11 cellular contexts compared by ENCODE assay signal in the genomic region with DNA sequence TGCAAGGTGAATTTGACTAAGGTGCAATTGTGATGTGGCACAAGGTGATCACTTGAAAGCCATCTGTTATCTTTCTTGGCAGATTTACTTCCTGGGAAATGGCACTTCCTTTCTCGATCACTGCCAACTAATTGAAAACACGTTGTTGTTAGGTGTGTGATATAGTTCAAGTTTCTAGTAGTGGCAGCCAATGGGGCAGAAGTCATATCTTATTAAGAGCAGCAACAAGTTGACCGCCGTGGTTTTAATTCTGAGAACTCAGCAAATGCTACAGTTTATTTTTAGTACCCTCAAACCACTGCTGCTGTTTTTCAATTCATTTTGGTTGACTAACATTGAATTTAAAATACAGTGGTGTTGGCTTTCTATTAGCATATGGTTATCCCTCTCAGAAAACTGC. TPM values are rescaled to one million over a fixed set of nuclear protein-coding genes. Genes with fewer than 3 reads are reported as not detected.
DNase-seq lines count a peak whose midpoint lies in the region; ATAC-seq and TF ChIP-seq lines count a peak whose summit lies in the region.
"Had no signal": no experiment of that assay in that cellular context is flagged by ENCODE, and none has a peak within 500 bp of the region (broad histone marks: within the 10 kb centered on the region; RNA-seq: fewer than 3 reads in every experiment).

No MANE protein-coding gene starts in this region.

- TF ChIP-seq CTCF in HEK293 (tag by site-specific recombination; IDR thresholded peaks at IDR 0.05), result no peak
- no peak for TF ChIP-seq CTCF in natural killer cell (IDR thresholded peaks at IDR 0.05)
- no peak for TF ChIP-seq CTCF in GM13976 (IDR thresholded peaks at IDR 0.05; ENCODE audit: borderline replicate concordance, control extremely low read depth, extremely low read depth, insufficient read depth, missing control alignments)

- H3K27me3 Mint-ChIP-seq in CD8-positive, alpha-beta memory T cell, result peaks cover 0 to 4% of the 10 kb centered on the region in 2 donors
- H3K27me3 Mint-ChIP-seq in activated naive CD8-positive, alpha-beta T cell treated with anti-CD3 and anti-CD28 coated beads, Interleukin-2, amount 10 ng/mL, durations not matched to agents 7 days and 5 days, result peaks cover 75% of the 10 kb centered on the region
- H3K27me3 Mint-ChIP-seq in natural killer cell (ENCODE audit: low read depth in 2 of 2), result peaks cover 0 to 8% of the 10 kb centered on the region in 2 donors

- H3K27ac Mint-ChIP-seq in CD8-positive, alpha-beta memory T cell, result peak overlapping the region; percentile 81 to 96 (median 91)
- no peak overlapping the region for H3K27ac Mint-ChIP-seq in activated naive CD8-positive, alpha-beta T cell treated with anti-CD3 and anti-CD28 coated beads, Interleukin-2, amount 10 ng/mL, durations not matched to agents 7 days and 5 days
- peak overlapping the region; percentile 88 to 92 for H3K27ac Mint-ChIP-seq in natural killer cell

- no peaks in the 10 kb centered on the region for H3K27me3 ChIP-seq in CD8-positive, alpha-beta memory T cell (ENCODE audit: insufficient read depth, low read length, poor library complexity, severe bottlenecking)

- H3K4me1 Mint-ChIP-seq in CD8-positive, alpha-beta memory T cell, result peaks cover 41 to 69% (median 43%) of the 10 kb centered on the region in 3 donors
- peaks cover 19% of the 10 kb centered on the region for H3K4me1 Mint-ChIP-seq in activated naive CD8-positive, alpha-beta T cell treated with anti-CD3 and anti-CD28 coated beads, Interleukin-2, amount 10 ng/mL, durations not matched to agents 7 days and 5 days
- H3K4me1 Mint-ChIP-seq in natural killer cell, result peaks cover 39 to 52% of the 10 kb centered on the region in 2 donors

- H3K4me3 Mint-ChIP-seq in CD8-positive, alpha-beta memory T cell, result peak overlapping the region; percentile 93 to 99 (median 95)
- peak overlapping the region; percentile 92 for H3K4me3 Mint-ChIP-seq in activated naive CD8-positive, alpha-beta T cell treated with anti-CD3 and anti-CD28 coated beads, Interleukin-2, amount 10 ng/mL, durations not matched to agents 7 days and 5 days
- H3K4me3 Mint-ChIP-seq in natural killer cell, result peak overlapping the region; percentile 93
- H3K4me3 Mint-ChIP-seq: stimulated activated memory B cell treated with anti-CD40 and anti-IgM and Interleukin-4, amounts not matched to agents 10 μg/mL and 1 μg/mL and 100 μg/mL, for 72 hours had no signal

- H3K4me1 ChIP-seq in CD8-positive, alpha-beta memory T cell (ENCODE audit: insufficient read depth, low read length), result peaks cover 17% of the 10 kb centered on the region
- H3K4me1 ChIP-seq in HEK293 (ENCODE audit: control insufficient read depth, insufficient read depth, low read length), result peaks cover 5% of the 10 kb centered on the region; the same call in 1 of the 2 replicates

- H3K27ac ChIP-seq in CD8-positive, alpha-beta memory T cell (ENCODE audit: low read depth, low read length), result peak overlapping the region; percentile 54
- H3K27ac ChIP-seq in HEK293 (ENCODE audit: extremely low read depth, low read depth, low read length), result no peak overlapping the region
- H3K27ac ChIP-seq: GM23248 had no signal

- DNase-seq in CD8-positive, alpha-beta memory T cell, result peak in 1 of 5 donors; percentile 37
- DNase-seq in activated naive CD8-positive, alpha-beta T cell treated with anti-CD3 and anti-CD28 coated beads, Interleukin-2, amount 10 ng/mL, durations not matched to agents 7 days and 5 days, result no peak
- no peak for DNase-seq in natural killer cell
- DNase-seq in nucleus accumbens (lab: John Stamatoyannopoulos, UW), result no peak
- DNase-seq in activated effector memory CD4-positive, alpha-beta T cell treated with Interleukin-2 at 50 U/mL for 16 hours, result no peak
- DNase-seq in GM13976 (ENCODE audit: low spot score), result no peak
- DNase-seq: activated naive CD4-positive, alpha-beta T cell treated with anti-CD3 and anti-CD28 coated beads, Interleukin-2, amount 50 U/mL, for 16 hours; GM23248; hippocampal formation had no signal

- no peaks in the 10 kb centered on the region for H3K9me3 ChIP-seq in CD8-positive, alpha-beta memory T cell (ENCODE audit: low read length)
- no peaks in the 10 kb centered on the region for H3K9me3 ChIP-seq in HEK293 (ENCODE audit: control insufficient read depth, insufficient read depth, low read depth, low read length)

- H3K36me3 Mint-ChIP-seq in CD8-positive, alpha-beta memory T cell, result peaks cover 0 to 8% (median 0%) of the 10 kb centered on the region in 3 donors
- H3K36me3 Mint-ChIP-seq in activated naive CD8-positive, alpha-beta T cell treated with anti-CD3 and anti-CD28 coated beads, Interleukin-2, amount 10 ng/mL, durations not matched to agents 7 days and 5 days, result no peaks in the 10 kb centered on the region
- no peaks in the 10 kb centered on the region for H3K36me3 Mint-ChIP-seq in natural killer cell
- H3K36me3 Mint-ChIP-seq: stimulated activated memory B cell treated with anti-CD40 and anti-IgM and Interleukin-4, amounts not matched to agents 10 μg/mL and 1 μg/mL and 100 μg/mL, for 72 hours had no signal

- CTCF ChIA-PET in CD8-positive, alpha-beta memory T cell (lab: Charles Lee), result interaction anchor here (2.4 kb wide), 1 partner anchor 213 kb away, joined by 13 read pairs; no protein-coding TSS in a partner anchor
- CTCF ChIA-PET in HEK293 (lab: Yijun Ruan, JAX), result interaction anchor here (0.8 to 1.4 kb wide), 3 partner anchors 141 to 1990 kb away, joined by 3 to 10 read pairs (median 4); no protein-coding TSS in a partner anchor

- H3K4me3 ChIP-seq in CD8-positive, alpha-beta memory T cell (ENCODE audit: low read length), result peak overlapping the region; percentile 67
- no peak overlapping the region for H3K4me3 ChIP-seq in HEK293 (ENCODE audit: low read depth, low read length)

- intact Hi-C loops in natural killer cell (cut with micrococcal nuclease), result loop anchor here (1.0 to 5.0 kb wide), 4 partner anchors 48 to 159 kb away; no protein-coding TSS in a partner anchor

- in situ Hi-C loops in GM13976 (cut with MboI; ENCODE audit: low sequenced_read_pairs, unreplicated experiment), result no loop called here

- no peaks in the 10 kb centered on the region for H3K36me3 ChIP-seq in CD8-positive, alpha-beta memory T cell (ENCODE audit: insufficient read depth, low read length)
- H3K36me3 ChIP-seq in HEK293 (ENCODE audit: control insufficient read depth in 2 of 2, insufficient read depth in 1 of 2, low read length in 2 of 2), result no peaks in the 10 kb centered on the region

- peaks cover 0 to 2% (median 0%) of the 10 kb centered on the region in 5 donors for H3K9me3 Mint-ChIP-seq in CD8-positive, alpha-beta memory T cell
- no peaks in the 10 kb centered on the region for H3K9me3 Mint-ChIP-seq in activated naive CD8-positive, alpha-beta T cell treated with anti-CD3 and anti-CD28 coated beads, Interleukin-2, amount 10 ng/mL, durations not matched to agents 7 days and 5 days
- H3K9me3 Mint-ChIP-seq in natural killer cell, result peaks cover 0 to 2% of the 10 kb centered on the region in 2 donors
- H3K9me3 Mint-ChIP-seq: stimulated activated memory B cell treated with anti-CD40 and anti-IgM and Interleukin-4, amounts not matched to agents 10 μg/mL and 1 μg/mL and 100 μg/mL, for 72 hours had no signal

- peak; percentile 23 for ATAC-seq in activated naive CD8-positive, alpha-beta T cell treated with anti-CD3 and anti-CD28 coated beads, Interleukin-2, amount 10 ng/mL, durations not matched to agents 7 days and 5 days (ENCODE audit: low read depth)
- peak; percentile 38 to 59 (median 59) for ATAC-seq in natural killer cell
- ATAC-seq: stimulated activated memory B cell treated with anti-CD40 and anti-IgM and Interleukin-4, amounts not matched to agents 10 μg/mL and 1 μg/mL and 100 μg/mL, for 72 hours had no signal

- POLR2A ChIA-PET in CD8-positive, alpha-beta memory T cell (lab: Charles Lee), result interaction anchor here (1.4 kb wide), 1 partner anchor 9 kb away, joined by 3 read pairs; no protein-coding TSS in a partner anchor
- POLR2A ChIA-PET in HEK293 (lab: Yijun Ruan, JAX), result no interaction called here
- POLR2A ChIA-PET in activated naive CD8-positive, alpha-beta T cell treated with anti-CD3 and anti-CD28 coated beads, Interleukin-2, amount 10 ng/mL, durations not matched to agents 7 days and 5 days (lab: Charles Lee), result interaction anchor here (0.6 to 0.9 kb wide), 2 partner anchors 141 to 267 kb away, joined by 3 to 5 read pairs; no protein-coding TSS in a partner anchor

TF ChIP-seq in HEK293, 187 proteins besides CTCF, POLR2A, EP300 and RAD21:
- no peak for TF ChIP-seq ZNF133 (tag by site-specific recombination; IDR thresholded peaks at IDR 0.05)
- TF ChIP-seq ZNF596 (tag by site-specific recombination; IDR thresholded peaks at IDR 0.05), result no peak
- TF ChIP-seq SCRT2 (tag by site-specific recombination; IDR thresholded peaks at IDR 0.05), result peak; percentile 79
TF ChIP-seq in HEK293: peak in this region for 1.

RNA-seq across cellular contexts. Expression of gene CHN2, which starts 1.6 kb away (rescaled TPM):
- 1 to 10 TPM; 4.1 to 5.3 TPM for total RNA-seq in CD8-positive, alpha-beta memory T cell
- 30.4 TPM for polyA plus RNA-seq in CD8-positive, alpha-beta memory T cell
- total RNA-seq in activated naive CD8-positive, alpha-beta T cell treated with anti-CD3 and anti-CD28 coated beads, Interleukin-2, amount 10 ng/mL, durations not matched to agents 7 days and 5 days, result 1 to 10 TPM; 6.5 to 7.2 TPM
- total RNA-seq in natural killer cell, result 10 to 100 TPM; 23.2 to 40.6 (median 30.2) TPM

RNA-seq across cellular contexts. Expression of gene CPVL, which starts 49.9 kb away (rescaled TPM):
- total RNA-seq in CD8-positive, alpha-beta memory T cell, result 1 to 10 TPM; 1.0 to 1.3 TPM
- not detected for polyA plus RNA-seq in CD8-positive, alpha-beta memory T cell
- total RNA-seq in activated naive CD8-positive, alpha-beta T cell treated with anti-CD3 and anti-CD28 coated beads, Interleukin-2, amount 10 ng/mL, durations not matched to agents 7 days and 5 days, result 1 to 10 TPM in 1 of 2 experiments, under 1 TPM in 1; 0.75 to 1.2 TPM
- total RNA-seq in natural killer cell, result 10 to 100 TPM in 1 of 3 donors, 1 to 10 TPM in 2; 4.9 to 11.6 (median 9.8) TPM
- total RNA-seq: GM23248 had no signal
- polyA plus RNA-seq: GM23248 had no signal
